ENCODE assay signal across 8 cellular contexts in the genomic region with DNA sequence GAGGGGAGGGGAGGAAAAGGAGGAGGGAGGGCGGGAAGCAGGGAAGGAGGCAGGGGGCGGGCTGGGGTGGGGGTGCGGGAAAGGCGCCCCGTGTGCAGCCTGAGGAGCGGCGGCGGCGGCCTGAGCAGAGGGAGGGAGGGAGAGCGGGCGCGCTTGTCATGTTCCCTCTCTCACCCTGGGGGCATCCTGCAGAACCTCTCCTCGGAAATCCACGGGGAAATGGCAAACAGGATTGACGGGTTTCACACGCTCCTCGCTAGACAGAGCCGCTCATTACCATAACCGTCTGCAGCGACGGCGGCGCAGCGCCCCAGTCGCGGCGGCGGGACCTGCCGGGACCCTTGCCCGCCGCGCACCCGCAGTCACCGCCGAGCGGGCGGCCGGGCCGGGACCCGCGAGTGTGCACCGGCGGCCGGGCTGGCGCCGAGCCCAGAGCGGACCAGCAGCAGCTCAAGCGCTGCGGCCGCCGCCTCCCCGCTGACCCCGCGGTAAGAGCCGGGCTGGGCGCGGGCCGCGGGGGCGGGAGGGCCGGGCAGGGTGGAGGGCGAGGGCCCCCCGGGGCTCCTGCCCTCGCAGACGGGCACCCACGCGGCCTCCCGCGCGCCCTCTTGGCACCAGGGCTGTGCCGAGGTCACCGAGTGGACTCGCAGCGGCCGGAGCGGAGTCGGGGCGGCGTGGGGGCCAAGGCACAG. TPM values are rescaled to one million over a fixed set of nuclear protein-coding genes. Genes with fewer than 3 reads are reported as not detected.
A peak's percentile ranks its signal among the peaks of the same experiment; 100 is the strongest.
DNase-seq lines count a peak whose midpoint lies in the region; ATAC-seq and TF ChIP-seq lines count a peak whose summit lies in the region.

A gene (plus strand): TSS at position 273 of the 692 bp plus-strand sequence. CDS start 5,165 bp downstream, outside the sequence.

- H3K36me3 ChIP-seq in NT2/D1 (ENCODE audit: insufficient read depth, insufficient read length, low read length) = peaks cover 12% of the 10 kb centered on the region

- no peaks in the 10 kb centered on the region for H3K9me3 ChIP-seq in NT2/D1 (ENCODE audit: insufficient read depth, low read length)

- ATAC-seq in activated T-cell treated with anti-CD3 and anti-CD28 coated beads, Interleukin-2, amount 50 U/mL, for 4 hours = peak; percentile 29 to 56
- ATAC-seq in HG02981 (IDR thresholded peaks at IDR 0.05; ENCODE audit: unreplicated experiment) = no peak

- H3K27ac ChIP-seq in dorsolateral prefrontal cortex (peak within 1 kb of the TSS; percentile 13 to 95 (median 86)), substantia nigra (ENCODE audit: low read depth, low read length, poor library complexity, severe bottlenecking) (peak within 1 kb of the TSS; percentile 95)

- H3K27me3 ChIP-seq in NT2/D1 (ENCODE audit: insufficient read depth, insufficient read length) = no peaks in the 10 kb centered on the region
- no peaks in the 10 kb centered on the region for H3K27me3 ChIP-seq in dorsolateral prefrontal cortex

- no peak for DNase-seq in activated T-cell treated with anti-CD3 and anti-CD28 coated beads, Interleukin-2, amount 50 U/mL, for 4 hours
- no peak for DNase-seq in activated T-cell treated with anti-CD3 and anti-CD28 coated beads for 4 hours
- peak; percentile 56 for DNase-seq in NT2/D1 (ENCODE audit: low read depth, low spot score)
- peak in 5 of 10 donors; percentile 27 to 54 (median 40) for DNase-seq in dorsolateral prefrontal cortex
- DNase-seq in lower leg skin (ENCODE audit: low spot score in 2 of 2) = peak; percentile 63 to 92
- DNase-seq in substantia nigra (lab: John Stamatoyannopoulos, UW) = peak in 31 of 49 donors; percentile 12 to 91 (median 43)
- no peak for DNase-seq in NOMO-1 (lab: John Stamatoyannopoulos, UW; ENCODE audit: unreplicated experiment in 2 of 2)

- peak in 4 of 56 donors; percentile 5 to 18 (median 10) for TF ChIP-seq CTCF in dorsolateral prefrontal cortex (IDR thresholded peaks at IDR 0.05 in 54 of 56, conservative IDR thresholded peaks at IDR 0.05 in 2 of 56; ENCODE audit: low read depth in 1 of 56, partially characterized antibody in 56 of 56)
- no peak for TF ChIP-seq CTCF in lower leg skin (IDR thresholded peaks at IDR 0.05)

- no peak for TF ChIP-seq POLR2A in lower leg skin (IDR thresholded peaks at IDR 0.05)

- no peaks in the 10 kb centered on the region for H3K36me3 Mint-ChIP-seq in activated T-cell treated with anti-CD3 and anti-CD28 coated beads, Interleukin-2, amount 50 U/mL, for 4 hours (ENCODE audit: insufficient read depth)

- peaks cover 9% of the 10 kb centered on the region for H3K4me1 Mint-ChIP-seq in activated T-cell treated with anti-CD3 and anti-CD28 coated beads, Interleukin-2, amount 50 U/mL, for 4 hours (ENCODE audit: low read depth)

- H3K4me1 ChIP-seq in NT2/D1 (ENCODE audit: insufficient read depth, insufficient read length) = peaks cover 2% of the 10 kb centered on the region

- H3K9ac ChIP-seq in NT2/D1 (ENCODE audit: insufficient read length, low read depth) = peak within 1 kb of the TSS; percentile 86

- H3K9me3 Mint-ChIP-seq in activated T-cell treated with anti-CD3 and anti-CD28 coated beads, Interleukin-2, amount 50 U/mL, for 4 hours = no peaks in the 10 kb centered on the region

- WGBS in lower leg skin, 2 donors = 0 to 1% methylated on average over 16 to 42 of the region's 79 CpGs

- peak within 1 kb of the TSS; percentile 38 for H3K4me3 Mint-ChIP-seq in activated T-cell treated with anti-CD3 and anti-CD28 coated beads, Interleukin-2, amount 50 U/mL, for 4 hours

- intact Hi-C loops in dorsolateral prefrontal cortex (cut with DNase I) = loop anchor here (1.0 to 10.0 kb wide), 5 partner anchors 19 to 358 kb away; no protein-coding TSS in a partner anchor
- intact Hi-C loops in lower leg skin (cut with DNase I; ENCODE audit: low total_unique reads) = loop anchor here (10.0 kb wide), 1 partner anchor 82 kb away; no protein-coding TSS in a partner anchor

- peaks cover 50% of the 10 kb centered on the region for H3K27me3 Mint-ChIP-seq in activated T-cell treated with anti-CD3 and anti-CD28 coated beads, Interleukin-2, amount 50 U/mL, for 4 hours (ENCODE audit: low read depth)

- H3K4me3 ChIP-seq in NT2/D1 (ENCODE audit: insufficient read length, low read depth) (peak within 1 kb of the TSS; percentile 70), dorsolateral prefrontal cortex (peak within 1 kb of the TSS; percentile 53 to 90 (median 75)), lower leg skin (ENCODE audit: low read depth, poor library complexity, severe bottlenecking) (peak within 1 kb of the TSS; percentile 48)

RNA-seq across cellular contexts. Expression of the gene that starts here (rescaled TPM):
- total RNA-seq in activated T-cell treated with anti-CD3 and anti-CD28 coated beads, Interleukin-2, amount 50 U/mL, for 4 hours = not detected
- total RNA-seq in dorsolateral prefrontal cortex (10 to 100 TPM in 23 of 120 experiments, 1 to 10 TPM in 97; 2.2 to 13.5 (median 7.3) TPM), lower leg skin (10 to 100 TPM in 3 of 4 donors, 1 to 10 TPM in 1; 9.6 to 18.1 (median 14.9) TPM)

Comparison
In these comparisons a context has a peak if more than half of its experiments do, and no peak if none do; other contexts are left out.
1. Peak in ATAC-seq in activated T-cell treated with anti-CD3 and anti-CD28 coated beads, Interleukin-2, amount 50 U/mL, for 4 hours; RNA of the gene not detected or under 1 TPM.
2. DNase-seq: peak in NT2/D1 (single experiment), lower leg skin (2 of 2) and substantia nigra (31 of 49); none in activated T-cell treated with anti-CD3 and anti-CD28 coated beads, Interleukin-2, amount 50 U/mL, for 4 hours (single experiment), activated T-cell treated with anti-CD3 and anti-CD28 coated beads for 4 hours (single experiment) and NOMO-1 (0 of 2).
3. Peak in every context shown above with its lines, with median percentiles within 50 percentile points of each other: H3K4me3 ChIP-seq.